In genomic region chr15:77720617-77721016, GRCh38 we compare ENCODE assay signal across 18 cellular contexts.
"Had no signal": no experiment of that assay in that cellular context is flagged by ENCODE, and none has a peak within 500 bp of the region (broad histone marks: within the 10 kb centered on the region; RNA-seq: fewer than 3 reads in every experiment).

No MANE protein-coding gene starts in this region.

- H3K4me3 Mint-ChIP-seq: naive thymus-derived CD4-positive, alpha-beta T cell; stimulated activated memory B cell treated with anti-CD40 and anti-IgM and Interleukin-4, amounts not matched to agents 10 μg/mL and 1 μg/mL and 100 μg/mL, for 72 hours; WTC11 had no signal

- H3K9me3 Mint-ChIP-seq: activated T-helper 2 cell treated with anti-CD3 and anti-CD28 coated beads, Interferon-gamma antibody, Interleukin-2, Interleukin-4, amounts not matched to agents 10 μg/mL and 5 μg/mL and 100 μg/mL, durations not matched to agents 14 hours and 24 hours and 36 hours; naive thymus-derived CD4-positive, alpha-beta T cell; stimulated activated memory B cell treated with anti-CD40 and anti-IgM and Interleukin-4, amounts not matched to agents 10 μg/mL and 1 μg/mL and 100 μg/mL, for 72 hours; WTC11 had no signal

- H3K4me1 Mint-ChIP-seq: naive thymus-derived CD4-positive, alpha-beta T cell had no signal

- H3K4me3 ChIP-seq: lung, right lobe of liver, spleen, tibial nerve had no signal

- H3K36me3 ChIP-seq: right lobe of liver, spleen, tibial nerve had no signal

- H3K27me3 Mint-ChIP-seq: progenitor cell of endocrine pancreas had no signal

- H3K27ac ChIP-seq: right lobe of liver, spleen, tibial nerve had no signal

- H3K4me1 ChIP-seq: right lobe of liver, spleen, tibial nerve had no signal

- ATAC-seq: esophagus mucosa; naive thymus-derived CD4-positive, alpha-beta T cell; stimulated activated memory B cell treated with anti-CD40 and anti-IgM and Interleukin-4, amounts not matched to agents 10 μg/mL and 1 μg/mL and 100 μg/mL, for 72 hours; WTC11 had no signal

- H3K36me3 Mint-ChIP-seq: naive thymus-derived CD4-positive, alpha-beta T cell; stimulated activated memory B cell treated with anti-CD40 and anti-IgM and Interleukin-4, amounts not matched to agents 10 μg/mL and 1 μg/mL and 100 μg/mL, for 72 hours; WTC11 had no signal

- H3K27ac Mint-ChIP-seq: activated T-helper 2 cell treated with anti-CD3 and anti-CD28 coated beads, Interferon-gamma antibody, Interleukin-2, Interleukin-4, amounts not matched to agents 10 μg/mL and 5 μg/mL and 100 μg/mL, durations not matched to agents 14 hours and 24 hours and 36 hours; naive thymus-derived CD4-positive, alpha-beta T cell; progenitor cell of endocrine pancreas; stimulated activated memory B cell treated with anti-CD40 and anti-IgM and Interleukin-4, amounts not matched to agents 10 μg/mL and 1 μg/mL and 100 μg/mL, for 72 hours had no signal

- H3K9me3 ChIP-seq: right lobe of liver, spleen, tibial nerve had no signal

- DNase-seq: activated CD4-positive, alpha-beta T cell treated with anti-CD3 and anti-CD28 coated beads for 48 hours; activated naive CD4-positive, alpha-beta T cell treated with anti-CD3 and anti-CD28 coated beads, Interleukin-2, amount 50 U/mL, for 16 hours; amniotic stem cell; cerebellar nuclear complex; dermis blood vessel endothelial cell; naive thymus-derived CD4-positive, alpha-beta T cell; occipital lobe; right lobe of liver; spleen; stimulated activated CD4-positive, alpha-beta T cell treated with anti-CD3 and anti-CD28 coated beads, Interleukin-1b, Interleukin-23, amount 100 ng/mL, for 48 hours; T1000 had no signal

- H3K27me3 ChIP-seq: right lobe of liver had no signal
